ENCODE assay signal across 8 cellular contexts in genomic region chr11:84437129-84438123, GRCh38.
DNase-seq lines count a peak whose midpoint lies in the region; ATAC-seq and TF ChIP-seq lines count a peak whose summit lies in the region.

No MANE protein-coding gene starts in this region.

- ATAC-seq in GM18861 (IDR thresholded peaks at IDR 0.05; ENCODE audit: unreplicated experiment), result peak; percentile 85
- ATAC-seq in HG02763 (IDR thresholded peaks at IDR 0.05; ENCODE audit: unreplicated experiment), result peak; percentile 76

- DNase-seq in NCI-H345 treated with DMSO at 0.1 percent for 48 hours (lab: John Stamatoyannopoulos, UW; ENCODE audit: unreplicated experiment) (peak; percentile 45), fibroblast of mammary gland (ENCODE audit: low read depth) (peak; percentile 6), renal cortical epithelial cell (ENCODE audit: low read depth) (peak; percentile 31), NCI-H128 (lab: John Stamatoyannopoulos, UW; ENCODE audit: unreplicated experiment) (no peak), COLO829 (ENCODE audit: low spot score) (no peak)
- no peak for DNase-seq in stimulated activated CD4-positive, alpha-beta T cell treated with anti-CD3 and anti-CD28 coated beads, Interleukin-15, amount 100 ng/mL, for 24 hours

- no peak for TF ChIP-seq CTCF in fibroblast of mammary gland (conservative IDR thresholded peaks at IDR 0.05; ENCODE audit: control insufficient read depth, insufficient read depth, low read depth, low read length)

- peak overlapping the region; percentile 9 for H3K4me3 ChIP-seq in fibroblast of mammary gland (ENCODE audit: control insufficient read depth, low read depth, low read length)

Comparison
In these comparisons a context has a peak if more than half of its experiments do, and no peak if none do; other contexts are left out.
1. DNase-seq: peak in NCI-H345 treated with DMSO at 0.1 percent for 48 hours (single experiment), fibroblast of mammary gland (single experiment) and renal cortical epithelial cell (single experiment); none in NCI-H128 (single experiment), COLO829 (single experiment) and stimulated activated CD4-positive, alpha-beta T cell treated with anti-CD3 and anti-CD28 coated beads, Interleukin-15, amount 100 ng/mL, for 24 hours (single experiment).